In genomic region chr3:197460002-197460401, GRCh38 we compare ENCODE assay signal across 18 cellular contexts.
"Had no signal": no experiment of that assay in that cellular context is flagged by ENCODE, and none has a peak within 500 bp of the region (broad histone marks: within the 10 kb centered on the region; RNA-seq: fewer than 3 reads in every experiment).

No MANE protein-coding gene starts in this region.

- DNase-seq: activated CD4-positive, alpha-beta T cell treated with anti-CD3 and anti-CD28 coated beads, Interleukin-2, amount 10 ng/mL, durations not matched to agents 24 days and 14 days; activated naive CD4-positive, alpha-beta T cell treated with anti-CD3 and anti-CD28 coated beads for 36 hours; aorta; brain microvascular endothelial cell; caudate nucleus; gastrocnemius medialis; hippocampal formation; kidney glomerular epithelial cell; left lung; naive thymus-derived CD4-positive, alpha-beta T cell; ovary; stimulated activated CD4-positive, alpha-beta T cell treated with anti-CD3 and anti-CD28 coated beads, Interleukin-12 subunit alpha, Interleukin-12 subunit beta, amount 100 ng/mL, for 4 hours; stimulated activated CD4-positive, alpha-beta T cell treated with anti-CD3 and anti-CD28 coated beads, Interleukin-4, amount 100 ng/mL, for 4 hours; substantia nigra; tibial artery had no signal

- H3K4me3 Mint-ChIP-seq: activated CD4-positive, alpha-beta T cell treated with anti-CD3 and anti-CD28 coated beads, Interleukin-2, amount 10 ng/mL, durations not matched to agents 24 days and 14 days; activated naive CD4-positive, alpha-beta T cell treated with anti-CD3 and anti-CD28 coated beads for 36 hours; naive thymus-derived CD4-positive, alpha-beta T cell; stimulated activated naive CD8-positive, alpha-beta T cell treated with anti-CD3 and anti-CD28 coated beads, Interleukin-15, Interleukin-2, amounts not matched to agents 100 ng/mL and 50 ng/mL, for 24 hours had no signal

- H3K9me3 Mint-ChIP-seq: activated CD4-positive, alpha-beta T cell treated with anti-CD3 and anti-CD28 coated beads, Interleukin-2, amount 10 ng/mL, durations not matched to agents 24 days and 14 days; activated naive CD4-positive, alpha-beta T cell treated with anti-CD3 and anti-CD28 coated beads for 36 hours; stimulated activated naive CD8-positive, alpha-beta T cell treated with anti-CD3 and anti-CD28 coated beads, Interleukin-15, Interleukin-2, amounts not matched to agents 100 ng/mL and 50 ng/mL, for 24 hours had no signal

- H3K27ac Mint-ChIP-seq: activated CD4-positive, alpha-beta T cell treated with anti-CD3 and anti-CD28 coated beads, Interleukin-2, amount 10 ng/mL, durations not matched to agents 24 days and 14 days; activated naive CD4-positive, alpha-beta T cell treated with anti-CD3 and anti-CD28 coated beads for 36 hours; stimulated activated naive CD8-positive, alpha-beta T cell treated with anti-CD3 and anti-CD28 coated beads, Interleukin-15, Interleukin-2, amounts not matched to agents 100 ng/mL and 50 ng/mL, for 24 hours had no signal

- ATAC-seq: activated CD4-positive, CD25-positive, alpha-beta regulatory T cell treated with anti-CD3 and anti-CD28 coated beads, Interleukin-2, amount 50 U/mL, for 24 hours; esophagus mucosa; gastrocnemius medialis; left lung; naive thymus-derived CD4-positive, alpha-beta T cell had no signal
